9 cellular contexts compared by ENCODE assay signal in the genomic region with DNA sequence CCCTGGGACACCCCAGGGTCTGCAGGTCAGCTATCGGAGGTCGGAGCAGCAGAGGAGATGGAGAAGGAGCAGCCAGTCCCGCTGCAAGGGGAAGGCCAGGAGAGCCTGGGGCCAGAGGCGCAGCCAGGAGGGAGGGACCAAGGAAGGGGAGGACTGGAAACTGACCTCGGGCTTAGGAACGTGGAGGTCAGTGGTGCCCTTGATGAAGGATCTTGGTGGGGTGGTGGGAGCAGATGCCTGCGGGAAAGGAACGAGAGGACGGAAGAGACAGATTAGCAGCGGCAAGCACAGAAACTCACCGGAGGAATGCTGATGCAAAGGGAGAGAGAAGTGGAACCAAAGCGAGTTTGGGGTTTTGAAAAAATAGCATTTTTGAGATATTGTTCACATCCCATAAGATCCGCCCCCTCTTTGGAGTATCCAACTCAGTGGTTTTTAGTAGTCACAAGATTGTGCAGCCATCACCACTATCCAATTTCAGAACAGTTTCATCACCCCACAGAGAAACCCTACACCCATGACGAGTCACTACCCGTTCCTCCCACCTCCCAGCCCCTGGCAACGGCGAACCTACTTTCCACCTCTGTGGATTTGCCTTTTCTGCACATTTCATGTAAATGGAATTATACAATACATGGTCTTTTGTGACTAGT. TPM values are rescaled to one million over a fixed set of nuclear protein-coding genes. Genes with fewer than 3 reads are reported as not detected.
DNase-seq lines count a peak whose midpoint lies in the region; ATAC-seq and TF ChIP-seq lines count a peak whose summit lies in the region.
"Had no signal": no experiment of that assay in that cellular context is flagged by ENCODE, and none has a peak within 500 bp of the region (broad histone marks: within the 10 kb centered on the region; RNA-seq: fewer than 3 reads in every experiment).

No MANE protein-coding gene starts in this region.

- no peaks in the 10 kb centered on the region for H3K27me3 Mint-ChIP-seq in activated naive CD4-positive, alpha-beta T cell treated with anti-CD3 and anti-CD28 coated beads for 36 hours (ENCODE audit: low read depth)
- no peaks in the 10 kb centered on the region for H3K27me3 Mint-ChIP-seq in activated T-helper 2 cell treated with anti-CD3 and anti-CD28 coated beads, Interferon-gamma antibody, Interleukin-2, Interleukin-4, amounts not matched to agents 10 μg/mL and 5 μg/mL and 100 μg/mL, durations not matched to agents 14 hours and 24 hours and 36 hours (ENCODE audit: low read depth)
- H3K27me3 Mint-ChIP-seq in type B pancreatic cell = no peaks in the 10 kb centered on the region

- no peak for ATAC-seq in GM21526 (IDR thresholded peaks at IDR 0.05; ENCODE audit: low FRiP score, unreplicated experiment)
- no peak for ATAC-seq in GM21515 (IDR thresholded peaks at IDR 0.05; ENCODE audit: unreplicated experiment)
- ATAC-seq in GM21529 (IDR thresholded peaks at IDR 0.05; ENCODE audit: unreplicated experiment) = no peak

- CTCF ChIA-PET in activated naive CD4-positive, alpha-beta T cell treated with anti-CD3 and anti-CD28 coated beads for 36 hours (lab: Charles Lee) = interaction anchor here (2.1 to 2.2 kb wide), 2 partner anchors 22 to 77 kb away, joined by 5 to 12 read pairs; a partner anchor contains a TSS

- intact Hi-C loops in activated naive CD4-positive, alpha-beta T cell treated with anti-CD3 and anti-CD28 coated beads for 36 hours (cut with micrococcal nuclease) = no loop called here
- intact Hi-C loops in activated T-helper 2 cell treated with anti-CD3 and anti-CD28 coated beads, Interferon-gamma antibody, Interleukin-2, Interleukin-4, amounts not matched to agents 10 μg/mL and 5 μg/mL and 100 μg/mL, durations not matched to agents 14 hours and 24 hours and 36 hours (cut with micrococcal nuclease) = loop anchor here (1.0 to 2.0 kb wide), 2 partner anchors 14 to 65 kb away; no protein-coding TSS in a partner anchor

- peak overlapping the region; percentile 42 for H3K27ac Mint-ChIP-seq in activated naive CD4-positive, alpha-beta T cell treated with anti-CD3 and anti-CD28 coated beads for 36 hours
- H3K27ac Mint-ChIP-seq in activated T-helper 2 cell treated with anti-CD3 and anti-CD28 coated beads, Interferon-gamma antibody, Interleukin-2, Interleukin-4, amounts not matched to agents 10 μg/mL and 5 μg/mL and 100 μg/mL, durations not matched to agents 14 hours and 24 hours and 36 hours = peak overlapping the region; percentile 74
- peak overlapping the region; percentile 75 for H3K27ac Mint-ChIP-seq in type B pancreatic cell

- peaks cover 33% of the 10 kb centered on the region for H3K4me1 Mint-ChIP-seq in activated naive CD4-positive, alpha-beta T cell treated with anti-CD3 and anti-CD28 coated beads for 36 hours (ENCODE audit: low read depth)
- H3K4me1 Mint-ChIP-seq in activated T-helper 2 cell treated with anti-CD3 and anti-CD28 coated beads, Interferon-gamma antibody, Interleukin-2, Interleukin-4, amounts not matched to agents 10 μg/mL and 5 μg/mL and 100 μg/mL, durations not matched to agents 14 hours and 24 hours and 36 hours (ENCODE audit: low read depth) = peaks cover 46% of the 10 kb centered on the region
- H3K4me1 Mint-ChIP-seq in type B pancreatic cell (ENCODE audit: unreplicated experiment) = peaks cover 16% of the 10 kb centered on the region

- no peak for TF ChIP-seq CTCF in type B pancreatic cell (conservative IDR thresholded peaks at IDR 0.05)

- H3K4me3 Mint-ChIP-seq in activated naive CD4-positive, alpha-beta T cell treated with anti-CD3 and anti-CD28 coated beads for 36 hours = no peak overlapping the region
- no peak overlapping the region for H3K4me3 Mint-ChIP-seq in activated T-helper 2 cell treated with anti-CD3 and anti-CD28 coated beads, Interferon-gamma antibody, Interleukin-2, Interleukin-4, amounts not matched to agents 10 μg/mL and 5 μg/mL and 100 μg/mL, durations not matched to agents 14 hours and 24 hours and 36 hours (ENCODE audit: low read depth)
- no peak overlapping the region for H3K4me3 Mint-ChIP-seq in type B pancreatic cell

- H3K9me3 Mint-ChIP-seq in activated naive CD4-positive, alpha-beta T cell treated with anti-CD3 and anti-CD28 coated beads for 36 hours = peaks cover 4% of the 10 kb centered on the region
- H3K9me3 Mint-ChIP-seq in activated T-helper 2 cell treated with anti-CD3 and anti-CD28 coated beads, Interferon-gamma antibody, Interleukin-2, Interleukin-4, amounts not matched to agents 10 μg/mL and 5 μg/mL and 100 μg/mL, durations not matched to agents 14 hours and 24 hours and 36 hours = peaks cover 4% of the 10 kb centered on the region
- no peaks in the 10 kb centered on the region for H3K9me3 Mint-ChIP-seq in type B pancreatic cell

- H3K36me3 Mint-ChIP-seq in activated naive CD4-positive, alpha-beta T cell treated with anti-CD3 and anti-CD28 coated beads for 36 hours (ENCODE audit: low read depth) = peaks cover 4% of the 10 kb centered on the region
- H3K36me3 Mint-ChIP-seq in activated T-helper 2 cell treated with anti-CD3 and anti-CD28 coated beads, Interferon-gamma antibody, Interleukin-2, Interleukin-4, amounts not matched to agents 10 μg/mL and 5 μg/mL and 100 μg/mL, durations not matched to agents 14 hours and 24 hours and 36 hours (ENCODE audit: low read depth) = peaks cover 9% of the 10 kb centered on the region
- no peaks in the 10 kb centered on the region for H3K36me3 Mint-ChIP-seq in type B pancreatic cell

- peak; percentile 57 for DNase-seq in activated naive CD4-positive, alpha-beta T cell treated with anti-CD3 and anti-CD28 coated beads for 36 hours
- no peak for DNase-seq in activated naive CD4-positive, alpha-beta T cell (lab: John Stamatoyannopoulos, UW)
- no peak for DNase-seq in activated T-helper 2 cell treated with anti-CD3 and anti-CD28 coated beads, Interferon-gamma antibody, Interleukin-2, Interleukin-4, amounts not matched to agents 10 μg/mL and 5 μg/mL and 100 μg/mL, durations not matched to agents 14 hours and 24 hours and 36 hours (ENCODE audit: low spot score)
- peak; percentile 79 for DNase-seq in kidney glomerular epithelial cell (lab: John Stamatoyannopoulos, UW)
- no peak for DNase-seq in type B pancreatic cell (ENCODE audit: extremely low spot score, unreplicated experiment)
- DNase-seq: colonic mucosa had no signal

RNA-seq across cellular contexts. Expression of a gene that starts 22.1 kb away (rescaled TPM):
- 10 to 100 TPM; 20.7 to 21.0 TPM for total RNA-seq in activated naive CD4-positive, alpha-beta T cell treated with anti-CD3 and anti-CD28 coated beads for 36 hours
- 28.0 and 30.3 TPM in 2 replicates for total RNA-seq in activated T-helper 2 cell treated with anti-CD3 and anti-CD28 coated beads, Interferon-gamma antibody, Interleukin-2, Interleukin-4, amounts not matched to agents 10 μg/mL and 5 μg/mL and 100 μg/mL, durations not matched to agents 14 hours and 24 hours and 36 hours
- 6.3 and 16.9 TPM in 2 replicates for total RNA-seq in type B pancreatic cell (ENCODE audit: low replicate concordance)

RNA-seq across cellular contexts. Expression of a gene that starts 27.7 kb away (rescaled TPM):
- total RNA-seq in activated naive CD4-positive, alpha-beta T cell treated with anti-CD3 and anti-CD28 coated beads for 36 hours = 10 to 100 TPM; 21.6 to 24.3 TPM
- 41.9 and 42.2 TPM in 2 replicates for total RNA-seq in activated T-helper 2 cell treated with anti-CD3 and anti-CD28 coated beads, Interferon-gamma antibody, Interleukin-2, Interleukin-4, amounts not matched to agents 10 μg/mL and 5 μg/mL and 100 μg/mL, durations not matched to agents 14 hours and 24 hours and 36 hours
- 18.0 and 23.9 TPM in 2 replicates for total RNA-seq in type B pancreatic cell (ENCODE audit: low replicate concordance)

Comparison
In these comparisons a context has a peak if more than half of its experiments do, and no peak if none do; other contexts are left out.
1. DNase-seq: peak in activated naive CD4-positive, alpha-beta T cell treated with anti-CD3 and anti-CD28 coated beads for 36 hours (single experiment) and kidney glomerular epithelial cell (single experiment); none in activated naive CD4-positive, alpha-beta T cell (0 of 4), activated T-helper 2 cell treated with anti-CD3 and anti-CD28 coated beads, Interferon-gamma antibody, Interleukin-2, Interleukin-4, amounts not matched to agents 10 μg/mL and 5 μg/mL and 100 μg/mL, durations not matched to agents 14 hours and 24 hours and 36 hours (single experiment) and type B pancreatic cell (single experiment).
2. Peak in every context shown above with its lines, with median percentiles within 50 percentile points of each other: H3K27ac Mint-ChIP-seq.